In the genomic region with DNA sequence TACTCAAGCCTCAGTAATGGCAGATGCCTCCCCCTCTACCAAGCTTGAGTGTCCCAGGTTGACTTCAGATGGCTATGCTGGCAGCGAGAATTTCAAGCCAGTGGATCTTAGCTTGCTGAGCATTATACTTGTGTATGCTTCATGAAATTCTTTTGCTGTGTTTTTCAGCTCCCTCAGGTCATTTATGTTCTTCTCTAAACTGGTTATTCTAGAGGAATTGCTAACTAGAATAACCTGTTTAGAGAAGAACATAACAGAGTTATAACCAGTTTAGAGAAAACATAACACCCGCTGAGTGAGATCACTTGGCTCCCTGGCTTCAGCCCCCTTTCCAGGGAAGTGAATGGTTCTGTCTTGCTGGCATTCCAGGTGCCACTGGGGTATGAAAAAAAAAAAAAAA, we compare ENCODE assay signal across 8 cellular contexts.
A peak's percentile ranks its signal among the peaks of the same experiment; 100 is the strongest.
DNase-seq lines count a peak whose midpoint lies in the region; ATAC-seq, FAIRE-seq and TF ChIP-seq lines count a peak whose summit lies in the region.
"Not testable (repeated sequence)": the region's sequence is repeated elsewhere in the genome, so short reads cannot be mapped to it uniquely, and the experiment has no call there.

No MANE protein-coding gene starts in this region.

- not testable (repeated sequence) for H2BK12ac ChIP-seq in trophoblast cell (ENCODE audit: low read length)

- not testable (repeated sequence) for TF ChIP-seq CTCF in OCI-LY3 (IDR thresholded peaks at IDR 0.05; ENCODE audit: low read depth, low read length); bronchial epithelial cell (IDR thresholded peaks at IDR 0.05; ENCODE audit: insufficient read depth, low read length, severe bottlenecking); epithelial cell of esophagus (IDR thresholded peaks at IDR 0.05; ENCODE audit: insufficient read depth, low read depth, low read length, missing control alignments); esophagus squamous epithelium (IDR thresholded peaks at IDR 0.05); foreskin keratinocyte (conservative IDR thresholded peaks at IDR 0.05); type B pancreatic cell (conservative IDR thresholded peaks at IDR 0.05)

- H3K36me3 Mint-ChIP-seq in type B pancreatic cell: not testable (repeated sequence)

- not testable (repeated sequence) for H3K79me1 ChIP-seq in trophoblast cell (ENCODE audit: low read length)

- not testable (repeated sequence) for H3K27me3 Mint-ChIP-seq in type B pancreatic cell

- peaks cover 34% of the 10 kb centered on the region for H3K36me3 ChIP-seq in OCI-LY3 (replicated peaks; ENCODE audit: low read depth, low read length)
- not testable (repeated sequence) for H3K36me3 ChIP-seq in bronchial epithelial cell (ENCODE audit: control insufficient read depth, insufficient read depth, low read length); esophagus squamous epithelium; trophoblast cell (ENCODE audit: control insufficient read depth in 1 of 2, insufficient read depth in 2 of 2, low read length in 2 of 2)

- not testable (repeated sequence) for H3K4me1 Mint-ChIP-seq in type B pancreatic cell (ENCODE audit: unreplicated experiment)

- H3K9ac ChIP-seq in OCI-LY3 (ENCODE audit: low read length); trophoblast cell (ENCODE audit: low read length): not testable (repeated sequence)

- H4K12ac ChIP-seq in trophoblast cell (ENCODE audit: low read depth, low read length): not testable (repeated sequence)

- not testable (repeated sequence) for H2BK5ac ChIP-seq in trophoblast cell (ENCODE audit: low read depth, low read length, poor library complexity)

- not testable (repeated sequence) for H4K8ac ChIP-seq in trophoblast cell (ENCODE audit: low read depth, low read length)

- peak overlapping the region; percentile 77 for H3K4me3 Mint-ChIP-seq in type B pancreatic cell

- not testable (repeated sequence) for H2AK5ac ChIP-seq in trophoblast cell (ENCODE audit: low read length)

- not testable (repeated sequence) for H2AFZ ChIP-seq in OCI-LY3 (ENCODE audit: low read depth, low read length); trophoblast cell (ENCODE audit: insufficient read depth, low read length, poor library complexity)

- TF ChIP-seq POLR2A in esophagus squamous epithelium (IDR thresholded peaks at IDR 0.05): not testable (repeated sequence)

- peak; percentile 7 for DNase-seq in bronchial epithelial cell (ENCODE audit: low read depth)
- peak; percentile 61 for DNase-seq in epithelial cell of esophagus (ENCODE audit: low read depth)
- not testable (repeated sequence) for DNase-seq in esophagus squamous epithelium (lab: John Stamatoyannopoulos, UW); foreskin keratinocyte; type B pancreatic cell (ENCODE audit: extremely low spot score, unreplicated experiment)
- peak; percentile 1 to 67 for DNase-seq in trophoblast cell

- intact Hi-C loops in esophagus squamous epithelium (cut with DNase I): not testable (repeated sequence)

- peak overlapping the region; percentile 91 for H3K27ac Mint-ChIP-seq in type B pancreatic cell

- peaks cover 30% of the 10 kb centered on the region for H3K4me1 ChIP-seq in OCI-LY3 (ENCODE audit: low read length)
- H3K4me1 ChIP-seq in esophagus squamous epithelium: peaks cover 0 to 14% (median 0%) of the 10 kb centered on the region in 3 donors
- not testable (repeated sequence) for H3K4me1 ChIP-seq in foreskin keratinocyte; trophoblast cell (ENCODE audit: control insufficient read depth in 1 of 2, insufficient read depth in 2 of 2, low read length in 2 of 2)

- not testable (repeated sequence) for H2BK120ac ChIP-seq in trophoblast cell (ENCODE audit: insufficient read depth, low read length, poor library complexity)

- not testable (repeated sequence) for H3K79me2 ChIP-seq in OCI-LY3 (ENCODE audit: low read length); trophoblast cell (ENCODE audit: control insufficient read depth, insufficient read depth, low read length, poor library complexity)

- H4K91ac ChIP-seq in trophoblast cell (ENCODE audit: low read depth, low read length): not testable (repeated sequence)

- not testable (repeated sequence) for H3K27me3 ChIP-seq in OCI-LY3 (ENCODE audit: low read depth, low read length); bronchial epithelial cell (ENCODE audit: control insufficient read depth, insufficient read depth, low read length); esophagus squamous epithelium; foreskin keratinocyte; trophoblast cell (ENCODE audit: insufficient read depth, low read length)

- H3K9me3 Mint-ChIP-seq in type B pancreatic cell: peaks cover 17% of the 10 kb centered on the region

- not testable (repeated sequence) for H3K18ac ChIP-seq in trophoblast cell (ENCODE audit: low read length)

- WGBS in esophagus squamous epithelium, 2 donors: 56 to 62% methylated on average over 2 of the region's 2 CpGs
- WGBS in trophoblast cell (ENCODE audit: extremely low coverage, insufficient coverage, insufficient read length): no CpG with 5 or more reads among the region's 2 CpGs

- 0 out of 2 replicates have a peak, but pooled peaks cover 17% of the 10 kb centered on the region for H3K9me3 ChIP-seq in OCI-LY3 (ENCODE audit: insufficient read depth, low read length)
- peaks cover 0 to 16% (median 8%) of the 10 kb centered on the region in 3 donors for H3K9me3 ChIP-seq in esophagus squamous epithelium
- H3K9me3 ChIP-seq in trophoblast cell (ENCODE audit: insufficient read depth, low read depth, low read length): not testable (repeated sequence)

- peak overlapping the region; percentile 79 for H3K27ac ChIP-seq in OCI-LY3 (ENCODE audit: low read length)
- peak overlapping the region in 3 of 4 donors; percentile 18 to 68 (median 63) for H3K27ac ChIP-seq in esophagus squamous epithelium
- not testable (repeated sequence) for H3K27ac ChIP-seq in foreskin keratinocyte; trophoblast cell (ENCODE audit: low read depth, low read length)

- not testable (repeated sequence) for H3K4me2 ChIP-seq in OCI-LY3 (ENCODE audit: low read length); trophoblast cell (ENCODE audit: low read length)

- ATAC-seq in esophagus mucosa: peak; percentile 97
- peak; percentile 10 for ATAC-seq in foreskin keratinocyte

- not testable (repeated sequence) for FAIRE-seq in bronchial epithelial cell (lab: Jason Lieb, UNC)

- H4K20me1 ChIP-seq in OCI-LY3 (ENCODE audit: insufficient read depth, low read length): not testable (repeated sequence)

- H3K4ac ChIP-seq in trophoblast cell (ENCODE audit: low read depth, low read length): not testable (repeated sequence)

- H3K4me3 ChIP-seq in OCI-LY3 (ENCODE audit: low read length); bronchial epithelial cell (ENCODE audit: low read depth, low read length); epithelial cell of esophagus (ENCODE audit: low read length); esophagus squamous epithelium; trophoblast cell (ENCODE audit: low read depth, low read length): not testable (repeated sequence)

- H3K14ac ChIP-seq in trophoblast cell (ENCODE audit: low read length): not testable (repeated sequence)

- H3K23ac ChIP-seq in trophoblast cell (ENCODE audit: low read length): not testable (repeated sequence)
